ENCODE assay signal across 2 cellular contexts in genomic region chr11:6387811-6388599, GRCh38.
TF ChIP-seq lines count a peak whose summit lies in the region.

No MANE protein-coding gene starts in this region.

TF ChIP-seq in H1, 55 proteins besides CTCF, POLR2A, EP300 and RAD21:
- TF ChIP-seq SP4 (IDR thresholded peaks at IDR 0.05; ENCODE audit: low read length) = no peak
- no peak for TF ChIP-seq ZNF274 (IDR thresholded peaks at IDR 0.05; ENCODE audit: borderline replicate concordance, extremely low read depth, low read length)
- TF ChIP-seq CBX5 (IDR thresholded peaks at IDR 0.05; ENCODE audit: low read depth, low read length) = no peak
- TF ChIP-seq NRF1 (IDR thresholded peaks at IDR 0.05; ENCODE audit: low read depth, low read length) = no peak
- TF ChIP-seq ATF2 (IDR thresholded peaks at IDR 0.05; ENCODE audit: low read length) = no peak
- TF ChIP-seq POLR2AphosphoS5 (IDR thresholded peaks at IDR 0.05; ENCODE audit: low read depth, low read length) = no peak
- TF ChIP-seq ASH2L (IDR thresholded peaks at IDR 0.05; ENCODE audit: low read length) = no peak
- TF ChIP-seq JUND (IDR thresholded peaks at IDR 0.05; ENCODE audit: low read length) = no peak
- TF ChIP-seq CEBPB (IDR thresholded peaks at IDR 0.05; ENCODE audit: low read depth, low read length) = no peak
- TF ChIP-seq JUN (IDR thresholded peaks at IDR 0.05; ENCODE audit: low read depth, low read length) = no peak

TF ChIP-seq in SK-N-SH treated with all-trans-retinoic acid at 6 μM for 48 hours, 23 proteins besides CTCF, POLR2A, EP300 and RAD21:
- TF ChIP-seq ZNF8 (CRISPR knock-in tag; IDR thresholded peaks at IDR 0.05) (no peak), ISL1 (CRISPR knock-in tag; IDR thresholded peaks at IDR 0.05) (no peak), RARB (CRISPR knock-in tag; IDR thresholded peaks at IDR 0.05) (no peak), ARNTL (CRISPR knock-in tag; IDR thresholded peaks at IDR 0.05; ENCODE audit: borderline replicate concordance, low read depth) (no peak), ESRRG (CRISPR knock-in tag; IDR thresholded peaks at IDR 0.05) (no peak)
TF ChIP-seq in SK-N-SH treated with all-trans-retinoic acid at 6 μM for 48 hours: peak in this region for 0.
